ENCODE assay signal across 16 cellular contexts in genomic region chr16:28294201-28294600, GRCh38. TPM values are rescaled to one million over a fixed set of nuclear protein-coding genes. Genes with fewer than 3 reads are reported as not detected.
DNase-seq lines count a peak whose midpoint lies in the region; ATAC-seq and TF ChIP-seq lines count a peak whose summit lies in the region.
"Had no signal": no experiment of that assay in that cellular context is flagged by ENCODE, and none has a peak within 500 bp of the region (broad histone marks: within the 10 kb centered on the region; RNA-seq: fewer than 3 reads in every experiment).

No MANE protein-coding gene starts in this region.

- H3K27me3 Mint-ChIP-seq in central memory CD8-positive, alpha-beta T cell = no peaks in the 10 kb centered on the region
- H3K27me3 Mint-ChIP-seq in naive thymus-derived CD8-positive, alpha-beta T cell = no peaks in the 10 kb centered on the region

- H3K36me3 Mint-ChIP-seq in central memory CD8-positive, alpha-beta T cell (ENCODE audit: insufficient read depth) = peaks cover 9% of the 10 kb centered on the region
- no peaks in the 10 kb centered on the region for H3K36me3 Mint-ChIP-seq in naive thymus-derived CD8-positive, alpha-beta T cell

- POLR2A ChIA-PET in naive thymus-derived CD8-positive, alpha-beta T cell (lab: Charles Lee) = interaction anchor here (0.6 to 31.4 kb wide), 4 partner anchors 5 to 200 kb away, joined by 4 to 888 read pairs (median 446); partner anchors contain the start of genes APOBR and SBK1

- H3K4me1 ChIP-seq in DND-41 (ENCODE audit: insufficient read depth, low read length) (peaks cover 69% of the 10 kb centered on the region), HUES64 (ENCODE audit: insufficient read depth, low read length) (peaks cover 12% of the 10 kb centered on the region)

- H3K79me2 ChIP-seq in DND-41 (ENCODE audit: insufficient read depth, low read length) = peaks cover 23% of the 10 kb centered on the region

- H3K4me1 Mint-ChIP-seq in central memory CD8-positive, alpha-beta T cell = peaks cover 64% of the 10 kb centered on the region
- peaks cover 40 to 78% (median 76%) of the 10 kb centered on the region in 4 donors for H3K4me1 Mint-ChIP-seq in naive thymus-derived CD8-positive, alpha-beta T cell

- H3K4me3 ChIP-seq in DND-41 (ENCODE audit: low read depth in 1 of 2, low read length in 2 of 2) (peak overlapping the region in 1 of 2 experiments; percentile 77; a peak in 1 of 4 replicates), HUES64 (ENCODE audit: low read length) (peak overlapping the region; percentile 88)
- H3K4me3 ChIP-seq: tibial artery had no signal

- DNase-seq in DND-41 (no peak), GDM1 (lab: John Stamatoyannopoulos, UW) (no peak), GM19240 (ENCODE audit: insufficient read length, low spot score) (no peak), SHP77 treated with DMSO at 0.1 percent for 48 hours (lab: John Stamatoyannopoulos, UW) (no peak)
- no peak for DNase-seq in central memory CD8-positive, alpha-beta T cell (ENCODE audit: low spot score in 2 of 2)
- no peak for DNase-seq in naive thymus-derived CD8-positive, alpha-beta T cell
- DNase-seq in stimulated activated naive CD4-positive, alpha-beta T cell treated with Interleukin-2 at 50 U/mL for 16 hours (lab: John Stamatoyannopoulos, UW) = no peak
- DNase-seq: COR-L47; effector CD8-positive, alpha-beta T cell; IMR-90; left colon; NCI-H1105 treated with DMSO at 0.1 percent for 48 hours; small intestine; tibial artery had no signal

- peak overlapping the region; percentile 89 for H3K4me3 Mint-ChIP-seq in central memory CD8-positive, alpha-beta T cell
- peak overlapping the region; percentile 64 to 94 (median 88) for H3K4me3 Mint-ChIP-seq in naive thymus-derived CD8-positive, alpha-beta T cell

- peak overlapping the region; percentile 89; the same call in 1 of the 2 replicates for H3K9ac ChIP-seq in DND-41 (ENCODE audit: low read depth, low read length)
- peak overlapping the region; percentile 92 for H3K9ac ChIP-seq in HUES64 (ENCODE audit: low read depth, low read length)

- ATAC-seq in DND-41 (ENCODE audit: insufficient read depth, low read depth) = no peak
- ATAC-seq in central memory CD8-positive, alpha-beta T cell (replicated peaks; ENCODE audit: extremely low read depth, poor library complexity, severe bottlenecking) = no peak
- no peak for ATAC-seq in naive thymus-derived CD8-positive, alpha-beta T cell
- ATAC-seq: left colon, Panc1 had no signal

- H2AFZ ChIP-seq in DND-41 (ENCODE audit: low read depth, low read length) = no peak overlapping the region

- no peak overlapping the region for H3K27ac ChIP-seq in DND-41 (ENCODE audit: low read length)
- H3K27ac ChIP-seq in HUES64 (ENCODE audit: low read depth, low read length) = no peak overlapping the region
- H3K27ac ChIP-seq: tibial artery had no signal

- no peak overlapping the region for H3K27ac Mint-ChIP-seq in central memory CD8-positive, alpha-beta T cell (ENCODE audit: low read depth)
- H3K27ac Mint-ChIP-seq in naive thymus-derived CD8-positive, alpha-beta T cell = peak overlapping the region; percentile 80 to 93 (median 88)

- H3K27me3 ChIP-seq in DND-41 (ENCODE audit: insufficient read depth, low read length, poor library complexity) (no peaks in the 10 kb centered on the region), HUES64 (ENCODE audit: insufficient read depth, low read length) (no peaks in the 10 kb centered on the region)

- WGBS in HUES64 = 88% methylated on average over 6 of the region's 6 CpGs

- H3K9me3 ChIP-seq in DND-41 (ENCODE audit: insufficient read depth, low read length, severe bottlenecking) = no peaks in the 10 kb centered on the region
- no peaks in the 10 kb centered on the region for H3K9me3 ChIP-seq in HUES64 (ENCODE audit: insufficient read depth, low read depth, low read length)
- H3K9me3 ChIP-seq: tibial artery had no signal

- peak overlapping the region; percentile 93 for H3K4me2 ChIP-seq in DND-41 (ENCODE audit: insufficient read depth, low read length)

- H4K20me1 ChIP-seq in DND-41 (ENCODE audit: insufficient read depth, low read length) = peaks cover 30% of the 10 kb centered on the region

- TF ChIP-seq CTCF in DND-41 (IDR thresholded peaks at IDR 0.05; ENCODE audit: borderline replicate concordance, extremely low read depth, low read length, poor library complexity, severe bottlenecking) = no peak

- H3K36me3 ChIP-seq in DND-41 (ENCODE audit: insufficient read depth, low read length) (peaks cover 4% of the 10 kb centered on the region; the same call in 1 of the 2 replicates), HUES64 (ENCODE audit: insufficient read depth, low read length) (peaks cover 16% of the 10 kb centered on the region; the same call in 1 of the 2 replicates)
- H3K36me3 ChIP-seq: tibial artery had no signal

- no peaks in the 10 kb centered on the region for H3K9me3 Mint-ChIP-seq in central memory CD8-positive, alpha-beta T cell
- peaks cover 0 to 2% (median 0%) of the 10 kb centered on the region in 9 donors for H3K9me3 Mint-ChIP-seq in naive thymus-derived CD8-positive, alpha-beta T cell

RNA-seq across cellular contexts. Expression of gene SBK1, which starts 1.9 kb away (rescaled TPM):
- 37.8 TPM for polyA plus RNA-seq in HUES64 (2013, experiment 1 of 2)
- 43.9 TPM for polyA plus RNA-seq in HUES64 (2013, experiment 2 of 2)
- 10 to 100 TPM; 20.6 to 21.3 TPM for total RNA-seq in naive thymus-derived CD8-positive, alpha-beta T cell
- 10 to 100 TPM in 1 of 3 donors, 1 to 10 TPM in 2; 5.7 to 19.9 (median 7.4) TPM for polyA plus RNA-seq in naive thymus-derived CD8-positive, alpha-beta T cell
